12 cellular contexts compared by ENCODE assay signal in genomic region chr18:62179213-62179612, GRCh38.
"Had no signal": no experiment of that assay in that cellular context is flagged by ENCODE, and none has a peak within 500 bp of the region (broad histone marks: within the 10 kb centered on the region; RNA-seq: fewer than 3 reads in every experiment).

No MANE protein-coding gene starts in this region.

- H3K9ac ChIP-seq: parathyroid adenoma had no signal

- H2AFZ ChIP-seq: parathyroid adenoma had no signal

- H3K4me1 ChIP-seq: lower lobe of right lung, parathyroid adenoma had no signal

- H3K27me3 ChIP-seq: dorsolateral prefrontal cortex, upper lobe of left lung had no signal

- ATAC-seq: activated CD8-positive, alpha-beta T cell treated with anti-CD3 and anti-CD28 coated beads, Interleukin-2, amount 10 ng/mL, durations not matched to agents 7 days and 5 days; lower lobe of right lung had no signal

- FAIRE-seq: astrocyte had no signal

- H3K4me3 ChIP-seq: dorsolateral prefrontal cortex, lower lobe of right lung, upper lobe of left lung had no signal

- H3K9me3 ChIP-seq: lower lobe of right lung, upper lobe of left lung had no signal

- H3K27ac ChIP-seq: dorsolateral prefrontal cortex, lower lobe of right lung, parathyroid adenoma, upper lobe of left lung had no signal

- H3K36me3 ChIP-seq: lower lobe of right lung, upper lobe of left lung had no signal

- DNase-seq: activated CD4-positive, alpha-beta T cell treated with anti-CD3 and anti-CD28 coated beads for 48 hours; activated CD8-positive, alpha-beta memory T cell treated with anti-CD3 and anti-CD28 coated beads, Interleukin-2, amount 50 U/mL, for 48 hours; activated CD8-positive, alpha-beta T cell treated with anti-CD3 and anti-CD28 coated beads, Interleukin-2, amount 10 ng/mL, durations not matched to agents 7 days and 5 days; activated naive CD4-positive, alpha-beta T cell treated with anti-CD3 and anti-CD28 coated beads for 36 hours; dorsolateral prefrontal cortex; hypothalamus; lower lobe of right lung; stimulated activated CD4-positive, alpha-beta T cell treated with anti-CD3 and anti-CD28 coated beads, Interleukin-4, amount 100 ng/mL, for 1 hour; stimulated activated CD8-positive, alpha-beta memory T cell treated with anti-CD3 and anti-CD28 coated beads, Interleukin-4, amount 100 ng/mL, for 48 hours; upper lobe of left lung had no signal
